Comparison of ENCODE assay signal across 12 cellular contexts in genomic region chr2:152466041-152466440, GRCh38.
DNase-seq lines count a peak whose midpoint lies in the region; ATAC-seq, FAIRE-seq and TF ChIP-seq lines count a peak whose summit lies in the region.
"Had no signal": no experiment of that assay in that cellular context is flagged by ENCODE, and none has a peak within 500 bp of the region (broad histone marks: within the 10 kb centered on the region; RNA-seq: fewer than 3 reads in every experiment).

No MANE protein-coding gene starts in this region.

- no peaks in the 10 kb centered on the region for H3K9me3 ChIP-seq in HepG2 (ENCODE audit: low read length)
- H3K9me3 ChIP-seq: right atrium auricular region, SJCRH30 had no signal

- TF ChIP-seq EP300 in HepG2 (IDR thresholded peaks at IDR 0.05; ENCODE audit: low read depth in 2 of 2, low read length in 2 of 2) (no peak), HepG2 (CRISPR knock-in tag; IDR thresholded peaks at IDR 0.05; ENCODE audit: borderline replicate concordance) (no peak)

- H4K20me1 ChIP-seq in HepG2 (ENCODE audit: insufficient read depth, low read length): no peaks in the 10 kb centered on the region

- H3K27ac ChIP-seq in RWPE1 (peak overlapping the region; percentile 69), HepG2 (ENCODE audit: extremely low read length, insufficient read depth, low read length) (no peak overlapping the region)
- H3K27ac ChIP-seq: SJCRH30 had no signal

- DNase-seq in EL (peak; percentile 24), RWPE1 (ENCODE audit: low spot score) (peak; percentile 44), HepG2 (ENCODE audit: low spot score) (no peak), DMS79 treated with DMSO at 0.1 percent for 48 hours (lab: John Stamatoyannopoulos, UW) (no peak), GDM1 (lab: John Stamatoyannopoulos, UW) (no peak), NCI-H2081 treated with DMSO at 0.1 percent for 48 hours (lab: John Stamatoyannopoulos, UW) (no peak)
- DNase-seq in stimulated activated naive CD4-positive, alpha-beta T cell (lab: John Stamatoyannopoulos, UW): no peak
- DNase-seq: CD8-positive, alpha-beta memory T cell had no signal

- intact Hi-C loops in HepG2 (cut with micrococcal nuclease; ENCODE audit: unreplicated experiment): no loop called here

- no TSS peak for BruUV-seq in HepG2 (replicated peaks; lab: Mats Ljungman, UMichigan)

- TF ChIP-seq CTCF in RWPE1 (conservative IDR thresholded peaks at IDR 0.05; ENCODE audit: low read depth) (no peak), HepG2 (CRISPR knock-in tag; IDR thresholded peaks at IDR 0.05) (peak; percentile 20; the same call in 1 of the 2 replicates)

- no peaks in the 10 kb centered on the region for H3K36me3 ChIP-seq in HepG2 (replicated peaks in 1 of 2; ENCODE audit: control insufficient read depth in 1 of 2, insufficient read depth in 2 of 2, low read length in 2 of 2)
- H3K36me3 ChIP-seq: right atrium auricular region, SJCRH30 had no signal

- H3K4me1 ChIP-seq in HepG2 (ENCODE audit: insufficient read depth, low read length): peaks cover 93% of the 10 kb centered on the region

- CTCF ChIA-PET in RWPE1 (lab: Yijun Ruan, JAX) (no interaction called here), HepG2 (lab: Yijun Ruan, JAX; ENCODE audit: low intra/inter-chr PET ratio, low total read pairs) (no interaction called here)

- H3K4me2 ChIP-seq in HepG2 (ENCODE audit: low read depth, low read length): no peak overlapping the region

- H3K79me2 ChIP-seq in HepG2 (ENCODE audit: insufficient read depth, low read length): peaks cover 99% of the 10 kb centered on the region

- H3K27me3 ChIP-seq in HepG2 (ENCODE audit: control insufficient read depth in 1 of 2, insufficient read depth in 2 of 2, low read length in 2 of 2): no peaks in the 10 kb centered on the region
- H3K27me3 ChIP-seq: right atrium auricular region, SJCRH30 had no signal

- H3K4me3 ChIP-seq in HepG2 (replicated peaks in 1 of 3; ENCODE audit: insufficient read depth in 1 of 3, low read depth in 2 of 3, low read length in 3 of 3): no peak overlapping the region
- H3K4me3 ChIP-seq: right atrium auricular region, SJCRH30 had no signal

- POLR2A ChIA-PET in RWPE1 (lab: Yijun Ruan, JAX; ENCODE audit: low non-redundant PET): no interaction called here
- POLR2A ChIA-PET in HepG2 (lab: Yijun Ruan, JAX): interaction anchor here (0.8 kb wide), 1 partner anchor 18 kb away, joined by 3 read pairs; no protein-coding TSS in a partner anchor

- no peak overlapping the region for H3K9ac ChIP-seq in HepG2 (ENCODE audit: insufficient read depth, low read depth, low read length)

- in situ Hi-C loops in HepG2 (cut with HindIII; ENCODE audit: extremely low pct_ligation_motif_present, low pct_unique_long_range_greater_than_20kb): no loop called here

- ATAC-seq in HG02588 (IDR thresholded peaks at IDR 0.05; ENCODE audit: unreplicated experiment) (peak; percentile 51), HepG2 (peak; percentile 22; the same call in 2 of the 3 replicates)

- TF ChIP-seq POLR2A in HepG2 (IDR thresholded peaks at IDR 0.05; ENCODE audit: insufficient read depth in 1 of 2, low read depth in 2 of 2, low read length in 2 of 2): no peak

- H2AFZ ChIP-seq in HepG2 (ENCODE audit: low read length): no peak overlapping the region

- WGBS in HepG2 (ENCODE audit: low lambda C conversion rate): 81% methylated on average over 6 of the region's 6 CpGs

- TF ChIP-seq RAD21 in HepG2 (CRISPR knock-in tag; IDR thresholded peaks at IDR 0.05): no peak

- no peak for FAIRE-seq in HepG2 (lab: Jason Lieb, UNC)
- FAIRE-seq: islet of Langerhans had no signal

TF ChIP-seq in HepG2, 621 proteins besides CTCF, POLR2A, EP300 and RAD21 (continues in another document):
- TF ChIP-seq RBM22 (optimal IDR thresholded peaks at IDR 0.05; ENCODE audit: low read length) (peak; percentile 47), FOSL1 (CRISPR knock-in tag; IDR thresholded peaks at IDR 0.05; ENCODE audit: borderline replicate concordance) (peak; percentile 41; the same call in 1 of the 2 replicates), KDM5A (IDR thresholded peaks at IDR 0.05; ENCODE audit: borderline replicate concordance, low read length) (no peak), ZNF619 (CRISPR knock-in tag; IDR thresholded peaks at IDR 0.05) (no peak), ZIK1 (CRISPR knock-in tag; IDR thresholded peaks at IDR 0.05; ENCODE audit: borderline replicate concordance, low read depth) (no peak), FOSL2 (CRISPR knock-in tag; IDR thresholded peaks at IDR 0.05) (peak; percentile 87), ONECUT2 (CRISPR knock-in tag; IDR thresholded peaks at IDR 0.05) (no peak), SOX13 (IDR thresholded peaks at IDR 0.05) (no peak), SOX13 (CRISPR knock-in tag; conservative IDR thresholded peaks at IDR 0.05 in 1 of 2, IDR thresholded peaks at IDR 0.05 in 1 of 2) (peak in 1 of 2 experiments; percentile 14; a peak in 1 of 4 replicates), ZNF362 (CRISPR knock-in tag; IDR thresholded peaks at IDR 0.05; ENCODE audit: borderline replicate concordance) (no peak), KAT7 (CRISPR knock-in tag; IDR thresholded peaks at IDR 0.05; ENCODE audit: borderline replicate concordance) (no peak), ZNF687 (CRISPR knock-in tag; IDR thresholded peaks at IDR 0.05) (peak; percentile 35; the same call in 1 of the 2 replicates), ETV6 (CRISPR knock-in tag; conservative IDR thresholded peaks at IDR 0.05) (no peak), HIC2 (CRISPR knock-in tag; IDR thresholded peaks at IDR 0.05; ENCODE audit: low read depth) (0 out of 2 replicates have a peak, but pooled peaks have one; percentile 52), HNRNPL (IDR thresholded peaks at IDR 0.05; ENCODE audit: low read depth, low read length) (0 out of 2 replicates have a peak, but pooled peaks have one; percentile 74), MAX (IDR thresholded peaks at IDR 0.05) (peak; percentile 43), ZSCAN30 (CRISPR knock-in tag; IDR thresholded peaks at IDR 0.05) (no peak), SMYD3 (CRISPR knock-in tag; IDR thresholded peaks at IDR 0.05) (no peak), SNAI1 (CRISPR knock-in tag; IDR thresholded peaks at IDR 0.05; ENCODE audit: borderline replicate concordance) (no peak)

Comparison
In these comparisons a context has a peak if more than half of its experiments do, and no peak if none do; other contexts are left out.
1. DNase-seq: peak in EL (single experiment) and RWPE1 (single experiment); none in HepG2 (single experiment), DMS79 treated with DMSO at 0.1 percent for 48 hours (single experiment), stimulated activated naive CD4-positive, alpha-beta T cell (0 of 6), GDM1 (single experiment) and NCI-H2081 treated with DMSO at 0.1 percent for 48 hours (single experiment).